1 cellular context compared by ENCODE assay signal in the genomic region with DNA sequence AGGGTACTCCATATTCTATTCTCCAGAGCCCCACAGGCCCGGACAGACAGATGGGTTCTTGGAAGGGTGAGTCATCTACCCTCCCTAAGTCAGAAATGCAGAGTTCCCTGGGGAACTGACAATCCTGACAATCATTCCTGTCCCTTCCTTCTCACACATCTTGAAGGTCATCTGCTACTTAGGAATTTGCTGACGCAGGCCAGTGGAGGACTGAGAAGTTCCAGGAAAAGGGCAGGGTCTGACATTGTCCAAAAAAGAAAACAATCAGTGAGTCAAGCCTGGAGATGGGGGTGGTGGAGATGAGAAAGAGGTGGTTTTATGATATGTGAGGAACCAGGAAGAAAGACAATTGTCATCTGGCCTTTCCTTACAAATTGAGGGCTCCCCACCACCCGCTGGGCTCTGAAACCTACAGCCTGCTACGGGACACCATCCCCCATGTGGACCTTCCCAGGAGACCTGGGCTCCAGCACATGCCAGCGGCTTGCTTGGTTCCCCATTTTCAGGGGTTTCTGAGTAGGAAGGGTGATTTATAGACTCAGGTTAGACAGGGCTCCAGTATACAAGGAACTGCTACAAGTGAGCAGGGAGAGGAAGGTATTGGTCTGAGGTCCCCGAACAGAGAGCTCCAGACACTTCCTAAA.
A peak's percentile ranks its signal among the peaks of the same experiment; 100 is the strongest.
TF ChIP-seq lines count a peak whose summit lies in the region.

No MANE protein-coding gene starts in this region.

TF ChIP-seq in A549, 52 proteins besides CTCF, POLR2A, EP300 and RAD21 (continued from another document):
- TF ChIP-seq, protein P1, sequence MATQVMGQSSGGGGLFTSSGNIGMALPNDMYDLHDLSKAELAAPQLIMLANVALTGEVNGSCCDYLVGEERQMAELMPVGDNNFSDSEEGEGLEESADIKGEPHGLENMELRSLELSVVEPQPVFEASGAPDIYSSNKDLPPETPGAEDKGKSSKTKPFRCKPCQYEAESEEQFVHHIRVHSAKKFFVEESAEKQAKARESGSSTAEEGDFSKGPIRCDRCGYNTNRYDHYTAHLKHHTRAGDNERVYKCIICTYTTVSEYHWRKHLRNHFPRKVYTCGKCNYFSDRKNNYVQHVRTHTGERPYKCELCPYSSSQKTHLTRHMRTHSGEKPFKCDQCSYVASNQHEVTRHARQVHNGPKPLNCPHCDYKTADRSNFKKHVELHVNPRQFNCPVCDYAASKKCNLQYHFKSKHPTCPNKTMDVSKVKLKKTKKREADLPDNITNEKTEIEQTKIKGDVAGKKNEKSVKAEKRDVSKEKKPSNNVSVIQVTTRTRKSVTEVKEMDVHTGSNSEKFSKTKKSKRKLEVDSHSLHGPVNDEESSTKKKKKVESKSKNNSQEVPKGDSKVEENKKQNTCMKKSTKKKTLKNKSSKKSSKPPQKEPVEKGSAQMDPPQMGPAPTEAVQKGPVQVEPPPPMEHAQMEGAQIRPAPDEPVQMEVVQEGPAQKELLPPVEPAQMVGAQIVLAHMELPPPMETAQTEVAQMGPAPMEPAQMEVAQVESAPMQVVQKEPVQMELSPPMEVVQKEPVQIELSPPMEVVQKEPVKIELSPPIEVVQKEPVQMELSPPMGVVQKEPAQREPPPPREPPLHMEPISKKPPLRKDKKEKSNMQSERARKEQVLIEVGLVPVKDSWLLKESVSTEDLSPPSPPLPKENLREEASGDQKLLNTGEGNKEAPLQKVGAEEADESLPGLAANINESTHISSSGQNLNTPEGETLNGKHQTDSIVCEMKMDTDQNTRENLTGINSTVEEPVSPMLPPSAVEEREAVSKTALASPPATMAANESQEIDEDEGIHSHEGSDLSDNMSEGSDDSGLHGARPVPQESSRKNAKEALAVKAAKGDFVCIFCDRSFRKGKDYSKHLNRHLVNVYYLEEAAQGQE (IDR thresholded peaks at IDR 0.05): no peak
- TF ChIP-seq HDAC2 (IDR thresholded peaks at IDR 0.05) (no peak), MAFK (IDR thresholded peaks at IDR 0.05; ENCODE audit: partially characterized antibody) (peak; percentile 99), HOXB13 (CRISPR knock-in tag; IDR thresholded peaks at IDR 0.05; ENCODE audit: low read depth) (no peak), HOXB5 (CRISPR knock-in tag; IDR thresholded peaks at IDR 0.05) (peak; percentile 29; the same call in 1 of the 2 replicates), ZSCAN20 (CRISPR knock-in tag; IDR thresholded peaks at IDR 0.05) (no peak), HOXA7 (CRISPR knock-in tag; IDR thresholded peaks at IDR 0.05) (no peak), ESRRA (IDR thresholded peaks at IDR 0.05; ENCODE audit: borderline replicate concordance, low read length) (peak; percentile 59; the same call in 1 of the 2 replicates), BCL3 (IDR thresholded peaks at IDR 0.05) (no peak), RCOR1 (IDR thresholded peaks at IDR 0.05; ENCODE audit: low read depth, low read length) (no peak), CHD4 (IDR thresholded peaks at IDR 0.05; ENCODE audit: borderline replicate concordance) (no peak), EHF (CRISPR knock-in tag; IDR thresholded peaks at IDR 0.05) (peak; percentile 58; the same call in 1 of the 2 replicates), MYC (IDR thresholded peaks at IDR 0.05; ENCODE audit: borderline replicate concordance, low read length) (0 out of 2 replicates have a peak, but pooled peaks have one; percentile 23), NPAS2 (CRISPR knock-in tag; IDR thresholded peaks at IDR 0.05; ENCODE audit: borderline replicate concordance) (no peak), RNF2 (IDR thresholded peaks at IDR 0.05; ENCODE audit: borderline replicate concordance, low read depth) (no peak), MAX (IDR thresholded peaks at IDR 0.05) (0 out of 2 replicates have a peak, but pooled peaks have one; percentile 24), CBX2 (IDR thresholded peaks at IDR 0.05; ENCODE audit: borderline replicate concordance, low read depth) (no peak), HES2 (IDR thresholded peaks at IDR 0.05) (no peak), JUNB (IDR thresholded peaks at IDR 0.05) (peak; percentile 67), NFE2L2 (conservative IDR thresholded peaks at IDR 0.05; ENCODE audit: low read length) (no peak), ZC3H11A (IDR thresholded peaks at IDR 0.05) (no peak), SMC3 (IDR thresholded peaks at IDR 0.05) (no peak), ZNF302 (CRISPR knock-in tag; IDR thresholded peaks at IDR 0.05) (no peak), KDM1A (IDR thresholded peaks at IDR 0.05; ENCODE audit: low read depth) (no peak), GATA3 (IDR thresholded peaks at IDR 0.05; ENCODE audit: borderline replicate concordance) (peak; percentile 88), CBX8 (IDR thresholded peaks at IDR 0.05) (no peak), PHF8 (IDR thresholded peaks at IDR 0.05; ENCODE audit: borderline replicate concordance, low read depth) (no peak), TFCP2L1 (CRISPR knock-in tag; IDR thresholded peaks at IDR 0.05) (no peak)
- TF ChIP-seq, protein P2, sequence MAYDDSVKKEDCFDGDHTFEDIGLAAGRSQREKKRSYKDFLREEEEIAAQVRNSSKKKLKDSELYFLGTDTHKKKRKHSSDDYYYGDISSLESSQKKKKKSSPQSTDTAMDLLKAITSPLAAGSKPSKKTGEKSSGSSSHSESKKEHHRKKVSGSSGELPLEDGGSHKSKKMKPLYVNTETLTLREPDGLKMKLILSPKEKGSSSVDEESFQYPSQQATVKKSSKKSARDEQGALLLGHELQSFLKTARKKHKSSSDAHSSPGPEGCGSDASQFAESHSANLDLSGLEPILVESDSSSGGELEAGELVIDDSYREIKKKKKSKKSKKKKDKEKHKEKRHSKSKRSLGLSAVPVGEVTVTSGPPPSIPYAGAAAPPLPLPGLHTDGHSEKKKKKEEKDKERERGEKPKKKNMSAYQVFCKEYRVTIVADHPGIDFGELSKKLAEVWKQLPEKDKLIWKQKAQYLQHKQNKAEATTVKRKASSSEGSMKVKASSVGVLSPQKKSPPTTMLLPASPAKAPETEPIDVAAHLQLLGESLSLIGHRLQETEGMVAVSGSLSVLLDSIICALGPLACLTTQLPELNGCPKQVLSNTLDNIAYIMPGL (CRISPR knock-in tag; IDR thresholded peaks at IDR 0.05; ENCODE audit: borderline replicate concordance): no peak
- TF ChIP-seq, protein P3, sequence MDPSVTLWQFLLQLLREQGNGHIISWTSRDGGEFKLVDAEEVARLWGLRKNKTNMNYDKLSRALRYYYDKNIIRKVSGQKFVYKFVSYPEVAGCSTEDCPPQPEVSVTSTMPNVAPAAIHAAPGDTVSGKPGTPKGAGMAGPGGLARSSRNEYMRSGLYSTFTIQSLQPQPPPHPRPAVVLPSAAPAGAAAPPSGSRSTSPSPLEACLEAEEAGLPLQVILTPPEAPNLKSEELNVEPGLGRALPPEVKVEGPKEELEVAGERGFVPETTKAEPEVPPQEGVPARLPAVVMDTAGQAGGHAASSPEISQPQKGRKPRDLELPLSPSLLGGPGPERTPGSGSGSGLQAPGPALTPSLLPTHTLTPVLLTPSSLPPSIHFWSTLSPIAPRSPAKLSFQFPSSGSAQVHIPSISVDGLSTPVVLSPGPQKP (IDR thresholded peaks at IDR 0.05; ENCODE audit: low read depth, low read length): no peak
TF ChIP-seq in A549: peak in this region for 11.
